Comparison of ENCODE assay signal across 24 cellular contexts in the genomic region with DNA sequence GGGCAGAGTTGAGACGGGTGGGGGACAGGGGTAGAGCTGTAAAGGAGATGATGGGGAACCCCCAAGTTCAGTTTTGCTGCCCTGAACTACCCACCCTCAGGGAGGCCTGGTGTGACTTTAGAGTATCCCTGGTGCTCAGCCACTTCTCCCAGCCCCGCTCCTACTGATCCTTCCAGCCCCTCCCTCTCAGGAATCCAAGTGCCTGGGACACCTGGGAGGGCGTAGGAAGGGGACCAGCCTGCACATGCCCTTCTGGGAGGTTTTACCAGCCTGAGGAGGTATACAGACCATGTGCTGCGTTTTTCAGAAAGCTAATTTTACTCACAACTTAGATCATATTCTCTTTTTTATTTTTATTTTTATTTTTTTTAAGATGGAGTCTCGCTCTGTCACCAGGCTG. TPM values are rescaled to one million over a fixed set of nuclear protein-coding genes. Genes with fewer than 3 reads are reported as not detected.
"Had no signal": no experiment of that assay in that cellular context is flagged by ENCODE, and none has a peak within 500 bp of the region (broad histone marks: within the 10 kb centered on the region; RNA-seq: fewer than 3 reads in every experiment).

No MANE protein-coding gene starts in this region.

- H3K4me3 Mint-ChIP-seq: activated B cell treated with CpG ODN at 0.5 μM for 24 hours; activated CD8-positive, alpha-beta T cell treated with anti-CD3 and anti-CD28 coated beads, Interleukin-2, amount 10 ng/mL, durations not matched to agents 7 days and 5 days; activated naive CD8-positive, alpha-beta T cell treated with anti-CD3 and anti-CD28 coated beads for 36 hours; brain had no signal

- H2AFZ ChIP-seq: parathyroid adenoma had no signal

- DNase-seq: activated B cell treated with CpG ODN at 0.5 μM for 24 hours; activated CD4-positive, alpha-beta T cell treated with anti-CD3 and anti-CD28 coated beads for 48 hours; activated CD8-positive, alpha-beta memory T cell treated with anti-CD3 and anti-CD28 coated beads, Interleukin-2, amount 50 U/mL, for 4 hours; activated CD8-positive, alpha-beta T cell treated with anti-CD3 and anti-CD28 coated beads, Interleukin-2, amount 10 ng/mL, durations not matched to agents 7 days and 5 days; activated gamma-delta T cell treated with Interleukin-2 at 50 U/mL for 16 hours; activated naive CD8-positive, alpha-beta T cell treated with anti-CD3 and anti-CD28 coated beads for 36 hours; activated T-cell treated with anti-CD3 and anti-CD28 coated beads, Interleukin-2, amount 50 U/mL, for 48 hours; amygdala; cortex of kidney; effector CD4-positive, alpha-beta T cell; heart right ventricle; left cardiac atrium; lower lobe of right lung; midbrain; small intestine; stimulated activated CD4-positive, alpha-beta T cell treated with anti-CD3 and anti-CD28 coated beads, Interleukin-4, amount 100 ng/mL, for 24 hours; stimulated activated naive CD4-positive, alpha-beta T cell; T-helper 2 cell; upper lobe of left lung had no signal

- H3K27me3 ChIP-seq: right atrium auricular region had no signal

- H3K9me3 Mint-ChIP-seq: activated B cell treated with CpG ODN at 0.5 μM for 24 hours; activated naive CD8-positive, alpha-beta T cell treated with anti-CD3 and anti-CD28 coated beads for 36 hours had no signal

- H3K9ac ChIP-seq: parathyroid adenoma had no signal

- H3K79me2 ChIP-seq: parathyroid adenoma had no signal

- H3K36me3 ChIP-seq: gastroesophageal sphincter, heart right ventricle, lower lobe of right lung, right atrium auricular region, upper lobe of left lung had no signal

- ATAC-seq: activated CD8-positive, alpha-beta T cell treated with anti-CD3 and anti-CD28 coated beads, Interleukin-2, amount 10 ng/mL, durations not matched to agents 7 days and 5 days; gastroesophageal sphincter; heart right ventricle; left cardiac atrium; lower lobe of right lung had no signal

- H3K4me1 ChIP-seq: parathyroid adenoma had no signal

- H3K9me3 ChIP-seq: gastroesophageal sphincter, heart right ventricle, lower lobe of right lung, right atrium auricular region, upper lobe of left lung had no signal

- H3K27ac Mint-ChIP-seq: activated B cell treated with CpG ODN at 0.5 μM for 24 hours; activated CD8-positive, alpha-beta T cell treated with anti-CD3 and anti-CD28 coated beads, Interleukin-2, amount 10 ng/mL, durations not matched to agents 7 days and 5 days; activated naive CD8-positive, alpha-beta T cell treated with anti-CD3 and anti-CD28 coated beads for 36 hours; brain had no signal

- H3K27ac ChIP-seq: gastroesophageal sphincter, heart right ventricle, lower lobe of right lung, parathyroid adenoma, right atrium auricular region, upper lobe of left lung had no signal

- H3K4me3 ChIP-seq: gastroesophageal sphincter, heart right ventricle, lower lobe of right lung, right atrium auricular region, upper lobe of left lung had no signal

- H3K36me3 Mint-ChIP-seq: activated naive CD8-positive, alpha-beta T cell treated with anti-CD3 and anti-CD28 coated beads for 36 hours; brain had no signal

RNA-seq across cellular contexts. Expression of a gene that starts 4.1 kb away (rescaled TPM):
- total RNA-seq: activated B cell treated with CpG ODN at 0.5 μM for 24 hours; activated CD8-positive, alpha-beta T cell treated with anti-CD3 and anti-CD28 coated beads, Interleukin-2, amount 10 ng/mL, durations not matched to agents 7 days and 5 days; activated naive CD8-positive, alpha-beta T cell treated with anti-CD3 and anti-CD28 coated beads for 36 hours had no signal

RNA-seq across cellular contexts. Expression of a gene that starts 41.7 kb away (rescaled TPM):
- total RNA-seq: activated CD8-positive, alpha-beta T cell treated with anti-CD3 and anti-CD28 coated beads, Interleukin-2, amount 10 ng/mL, durations not matched to agents 7 days and 5 days; myocyte had no signal
